ENCODE assay signal across 11 cellular contexts in genomic region chr4:26235500-26235899, GRCh38.
DNase-seq lines count a peak whose midpoint lies in the region; ATAC-seq and TF ChIP-seq lines count a peak whose summit lies in the region.
"Had no signal": no experiment of that assay in that cellular context is flagged by ENCODE, and none has a peak within 500 bp of the region (broad histone marks: within the 10 kb centered on the region; RNA-seq: fewer than 3 reads in every experiment).

No MANE protein-coding gene starts in this region.

- CTCF ChIA-PET in activated CD8-positive, alpha-beta memory T cell treated with anti-CD3 and anti-CD28 coated beads, Interleukin-2, amount 10 ng/mL, durations not matched to agents 7 days and 5 days (lab: Charles Lee), result interaction anchor here (0.8 to 1.0 kb wide), 2 partner anchors 11 to 95 kb away, joined by 3 to 4 read pairs; no protein-coding TSS in a partner anchor

- H3K27me3 Mint-ChIP-seq in activated CD8-positive, alpha-beta memory T cell treated with anti-CD3 and anti-CD28 coated beads, Interleukin-2, amount 10 ng/mL, durations not matched to agents 7 days and 5 days, result peaks cover 5% of the 10 kb centered on the region
- H3K27me3 Mint-ChIP-seq: progenitor cell of endocrine pancreas had no signal

- H3K4me2 ChIP-seq in osteoblast (ENCODE audit: insufficient read depth, low read length), result no peak overlapping the region

- H3K9me3 Mint-ChIP-seq in activated CD8-positive, alpha-beta memory T cell treated with anti-CD3 and anti-CD28 coated beads, Interleukin-2, amount 10 ng/mL, durations not matched to agents 7 days and 5 days (ENCODE audit: low read depth), result peaks cover 1% of the 10 kb centered on the region
- H3K9me3 Mint-ChIP-seq: stimulated activated naive CD8-positive, alpha-beta T cell treated with anti-CD3 and anti-CD28 coated beads, Interleukin-15, Interleukin-2, amounts not matched to agents 100 ng/mL and 50 ng/mL, for 24 hours had no signal

- H3K27ac ChIP-seq in dorsolateral prefrontal cortex (peak overlapping the region in 50 of 59 donors; percentile 2 to 99 (median 82)), osteoblast (ENCODE audit: low read depth, low read length) (peak overlapping the region; percentile 32)

- TF ChIP-seq CTCF in dorsolateral prefrontal cortex (IDR thresholded peaks at IDR 0.05 in 54 of 56, conservative IDR thresholded peaks at IDR 0.05 in 2 of 56; ENCODE audit: low read depth in 1 of 56, partially characterized antibody in 56 of 56) (peak in 27 of 56 donors; percentile 8 to 63 (median 31)), osteoblast (IDR thresholded peaks at IDR 0.05; ENCODE audit: extremely low read depth, low read depth, low read length) (peak; percentile 43)

- H3K4me1 Mint-ChIP-seq in activated CD8-positive, alpha-beta memory T cell treated with anti-CD3 and anti-CD28 coated beads, Interleukin-2, amount 10 ng/mL, durations not matched to agents 7 days and 5 days, result peaks cover 9% of the 10 kb centered on the region

- H3K36me3 Mint-ChIP-seq in activated CD8-positive, alpha-beta memory T cell treated with anti-CD3 and anti-CD28 coated beads, Interleukin-2, amount 10 ng/mL, durations not matched to agents 7 days and 5 days, result peaks cover 1% of the 10 kb centered on the region

- no peaks in the 10 kb centered on the region for H3K79me2 ChIP-seq in osteoblast (ENCODE audit: insufficient read depth, low read length)

- intact Hi-C loops in dorsolateral prefrontal cortex (cut with DNase I), result loop anchor here in 1 of 2 donors (5.0 to 10.0 kb wide), 5 partner anchors 43 to 251 kb away; no protein-coding TSS in a partner anchor

- no peak overlapping the region for H3K27ac Mint-ChIP-seq in activated CD8-positive, alpha-beta memory T cell treated with anti-CD3 and anti-CD28 coated beads, Interleukin-2, amount 10 ng/mL, durations not matched to agents 7 days and 5 days
- H3K27ac Mint-ChIP-seq: progenitor cell of endocrine pancreas; stimulated activated naive CD8-positive, alpha-beta T cell treated with anti-CD3 and anti-CD28 coated beads, Interleukin-15, Interleukin-2, amounts not matched to agents 100 ng/mL and 50 ng/mL, for 24 hours had no signal

- H3K4me3 ChIP-seq in dorsolateral prefrontal cortex (no peak overlapping the region), osteoblast (ENCODE audit: insufficient read depth, low read length) (no peak overlapping the region)

- ATAC-seq in GM18870 (IDR thresholded peaks at IDR 0.05; ENCODE audit: unreplicated experiment), result no peak
- no peak for ATAC-seq in activated CD8-positive, alpha-beta memory T cell treated with anti-CD3 and anti-CD28 coated beads, Interleukin-2, amount 10 ng/mL, durations not matched to agents 7 days and 5 days

- H3K27me3 ChIP-seq in dorsolateral prefrontal cortex (peaks cover 0 to 3% (median 0%) of the 10 kb centered on the region in 45 donors), osteoblast (ENCODE audit: insufficient read depth, low read length) (peaks cover 3% of the 10 kb centered on the region)

- no peaks in the 10 kb centered on the region for H4K20me1 ChIP-seq in osteoblast (ENCODE audit: insufficient read depth, low read length)

- DNase-seq in EL, result peak; percentile 90
- peak; percentile 88 for DNase-seq in NCI-H446 treated with DMSO at 0.1 percent for 48 hours (lab: John Stamatoyannopoulos, UW)
- peak in 3 of 10 donors; percentile 39 to 49 (median 43) for DNase-seq in dorsolateral prefrontal cortex
- peak; percentile 83 for DNase-seq in osteoblast (ENCODE audit: insufficient read length, low spot score, missing footprints)
- DNase-seq in activated CD8-positive, alpha-beta memory T cell treated with anti-CD3 and anti-CD28 coated beads, Interleukin-2, amount 10 ng/mL, durations not matched to agents 7 days and 5 days, result no peak
- DNase-seq in islet precursor cell, result no peak
- no peak for DNase-seq in DMS79 (lab: John Stamatoyannopoulos, UW)
- DNase-seq: NCI-H526 had no signal

- H3K36me3 ChIP-seq in osteoblast (ENCODE audit: insufficient read depth, low read length), result no peaks in the 10 kb centered on the region

- H3K9me3 ChIP-seq in osteoblast (ENCODE audit: low read depth, low read length), result no peaks in the 10 kb centered on the region

- H3K4me1 ChIP-seq in osteoblast (ENCODE audit: insufficient read depth, low read length), result peaks cover 26% of the 10 kb centered on the region

- H3K4me3 Mint-ChIP-seq in activated CD8-positive, alpha-beta memory T cell treated with anti-CD3 and anti-CD28 coated beads, Interleukin-2, amount 10 ng/mL, durations not matched to agents 7 days and 5 days, result no peak overlapping the region
- H3K4me3 Mint-ChIP-seq: stimulated activated naive CD8-positive, alpha-beta T cell treated with anti-CD3 and anti-CD28 coated beads, Interleukin-15, Interleukin-2, amounts not matched to agents 100 ng/mL and 50 ng/mL, for 24 hours had no signal

- peak overlapping the region; percentile 49 for H2AFZ ChIP-seq in osteoblast (ENCODE audit: low read length)

Comparison
In these comparisons a context has a peak if more than half of its experiments do, and no peak if none do; other contexts are left out.
1. DNase-seq: peak in EL (single experiment), NCI-H446 treated with DMSO at 0.1 percent for 48 hours (single experiment) and osteoblast (single experiment); none in activated CD8-positive, alpha-beta memory T cell treated with anti-CD3 and anti-CD28 coated beads, Interleukin-2, amount 10 ng/mL, durations not matched to agents 7 days and 5 days (single experiment), islet precursor cell (single experiment) and DMS79 (single experiment).